In the genomic region with DNA sequence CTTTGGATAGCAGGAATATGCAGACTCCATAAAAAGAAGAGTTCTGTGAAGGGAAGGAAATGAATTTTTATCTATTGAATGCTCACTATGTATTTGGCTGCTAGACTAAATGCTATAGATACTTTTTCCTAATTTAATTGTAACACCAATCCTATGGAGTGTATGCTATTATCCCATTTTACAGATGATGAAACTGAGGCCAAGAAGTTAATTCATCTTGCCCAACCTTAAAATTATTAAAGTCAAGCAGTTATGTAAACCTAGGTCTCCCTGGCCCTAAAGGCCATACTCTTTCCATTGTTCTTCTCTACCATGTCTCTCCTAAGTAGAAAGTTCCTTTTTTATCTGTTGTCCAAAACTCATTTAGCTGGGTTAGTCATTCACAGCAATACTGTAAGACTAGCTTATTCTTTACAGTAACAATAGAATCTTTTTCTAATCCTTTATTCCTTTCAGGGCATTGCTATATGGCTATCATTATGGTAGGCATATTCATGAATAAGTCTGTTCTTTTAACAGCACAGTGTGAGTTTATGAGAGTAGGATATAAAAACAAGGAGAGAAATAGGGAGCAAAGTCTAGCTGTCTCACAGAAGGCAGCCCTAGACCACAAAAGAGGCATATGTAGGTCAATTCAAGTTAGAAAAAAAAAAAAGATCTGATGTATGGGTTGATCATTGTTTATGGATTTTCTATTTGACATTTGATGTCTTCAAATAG, we compare ENCODE assay signal across 27 cellular contexts. TPM values are rescaled to one million over a fixed set of nuclear protein-coding genes. Genes with fewer than 3 reads are reported as not detected.
A peak's percentile ranks its signal among the peaks of the same experiment; 100 is the strongest.
DNase-seq lines count a peak whose midpoint lies in the region; ATAC-seq, FAIRE-seq and TF ChIP-seq lines count a peak whose summit lies in the region.
"Had no signal": no experiment of that assay in that cellular context is flagged by ENCODE, and none has a peak within 500 bp of the region (broad histone marks: within the 10 kb centered on the region; RNA-seq: fewer than 3 reads in every experiment).

No MANE protein-coding gene starts in this region.

- H3K9me3 Mint-ChIP-seq in activated CD8-positive, alpha-beta T cell treated with anti-CD3 and anti-CD28 coated beads for 36 hours = no peaks in the 10 kb centered on the region
- no peaks in the 10 kb centered on the region for H3K9me3 Mint-ChIP-seq in stimulated activated naive CD8-positive, alpha-beta T cell treated with anti-CD3 and anti-CD28 coated beads, Interleukin-15, amount 100 ng/mL, for 72 hours
- H3K9me3 Mint-ChIP-seq: activated CD4-positive, alpha-beta memory T cell treated with anti-CD3 and anti-CD28 coated beads, Interleukin-2, amount 10 ng/mL, durations not matched to agents 7 days and 5 days; endodermal cell; IgD-negative memory B cell had no signal

- H3K27me3 ChIP-seq in HepG2 (ENCODE audit: control insufficient read depth in 1 of 2, insufficient read depth in 2 of 2, low read length in 2 of 2) (no peaks in the 10 kb centered on the region), right lobe of liver (no peaks in the 10 kb centered on the region)
- H3K27me3 ChIP-seq: heart left ventricle, SJCRH30, tibial artery had no signal

- H3K79me2 ChIP-seq in HepG2 (ENCODE audit: insufficient read depth, low read length) = peaks cover 30% of the 10 kb centered on the region

- H3K9ac ChIP-seq in HepG2 (ENCODE audit: insufficient read depth, low read depth, low read length) = no peak overlapping the region

- CTCF ChIA-PET in HepG2 (lab: Yijun Ruan, JAX; ENCODE audit: low intra/inter-chr PET ratio, low total read pairs) = no interaction called here
- CTCF ChIA-PET in activated CD8-positive, alpha-beta T cell treated with anti-CD3 and anti-CD28 coated beads for 36 hours (lab: Charles Lee) = interaction anchor here (0.8 to 1.6 kb wide), 3 partner anchors 12 to 50 kb away, joined by 3 to 6 read pairs (median 4); partner anchors contain the start of gene MAML2

- H3K4me3 Mint-ChIP-seq in activated CD8-positive, alpha-beta T cell treated with anti-CD3 and anti-CD28 coated beads for 36 hours = no peak overlapping the region
- peak overlapping the region; percentile 2 to 21 for H3K4me3 Mint-ChIP-seq in stimulated activated naive CD8-positive, alpha-beta T cell treated with anti-CD3 and anti-CD28 coated beads, Interleukin-15, amount 100 ng/mL, for 72 hours
- H3K4me3 Mint-ChIP-seq: activated CD4-positive, alpha-beta memory T cell treated with anti-CD3 and anti-CD28 coated beads, Interleukin-2, amount 10 ng/mL, durations not matched to agents 7 days and 5 days; endodermal cell had no signal

- no peak overlapping the region for H3K4me3 ChIP-seq in HepG2 (replicated peaks in 1 of 3; ENCODE audit: insufficient read depth in 1 of 3, low read depth in 2 of 3, low read length in 3 of 3)
- no peak overlapping the region for H3K4me3 ChIP-seq in right lobe of liver
- H3K4me3 ChIP-seq: A549, SJCRH30 had no signal

- BruUV-seq in HepG2 (replicated peaks; lab: Mats Ljungman, UMichigan) = no TSS peak

- TF ChIP-seq EP300 in HepG2 (IDR thresholded peaks at IDR 0.05; ENCODE audit: low read depth in 2 of 2, low read length in 2 of 2) (no peak), HepG2 (CRISPR knock-in tag; IDR thresholded peaks at IDR 0.05; ENCODE audit: borderline replicate concordance) (no peak)

- in situ Hi-C loops in HepG2 (cut with HindIII; ENCODE audit: extremely low pct_ligation_motif_present, low pct_unique_long_range_greater_than_20kb) = no loop called here

- H3K27ac Mint-ChIP-seq in activated CD8-positive, alpha-beta T cell treated with anti-CD3 and anti-CD28 coated beads for 36 hours = peak overlapping the region; percentile 77
- no peak overlapping the region for H3K27ac Mint-ChIP-seq in stimulated activated naive CD8-positive, alpha-beta T cell treated with anti-CD3 and anti-CD28 coated beads, Interleukin-15, amount 100 ng/mL, for 72 hours
- H3K27ac Mint-ChIP-seq: activated CD4-positive, alpha-beta memory T cell treated with anti-CD3 and anti-CD28 coated beads, Interleukin-2, amount 10 ng/mL, durations not matched to agents 7 days and 5 days; endodermal cell; IgD-negative memory B cell had no signal

- H2AFZ ChIP-seq in HepG2 (ENCODE audit: low read length) = no peak overlapping the region

- peaks cover 19% of the 10 kb centered on the region for H3K36me3 Mint-ChIP-seq in activated CD8-positive, alpha-beta T cell treated with anti-CD3 and anti-CD28 coated beads for 36 hours (ENCODE audit: low read depth)

- DNase-seq in HepG2 (ENCODE audit: low spot score) (no peak), right lobe of liver (no peak), foreskin melanocyte (peak; percentile 83), anterior cingulate cortex (lab: John Stamatoyannopoulos, UW) (no peak), NOMO-1 treated with DMSO at 0.1 percent for 48 hours (lab: John Stamatoyannopoulos, UW; ENCODE audit: unreplicated experiment) (no peak)
- no peak for DNase-seq in activated CD8-positive, alpha-beta T cell treated with anti-CD3 and anti-CD28 coated beads for 36 hours
- DNase-seq in stimulated activated naive CD8-positive, alpha-beta T cell treated with anti-CD3 and anti-CD28 coated beads, Interleukin-15, amount 100 ng/mL, for 72 hours = no peak
- DNase-seq: activated CD4-positive, alpha-beta memory T cell treated with anti-CD3 and anti-CD28 coated beads, Interleukin-2, amount 10 ng/mL, durations not matched to agents 7 days and 5 days; activated CD4-positive, CD25-positive, alpha-beta regulatory T cell treated with anti-CD3 and anti-CD28 coated beads, Interleukin-2, amount 50 U/mL, for 72 hours; activated gamma-delta T cell treated with Interleukin-2 at 50 U/mL for 16 hours; cortex of kidney; endodermal cell; foreskin fibroblast; H7; heart left ventricle; left cardiac atrium; NCI-H1092 treated with DMSO at 0.1 percent for 48 hours; NCI-H1930; NCI-H526 treated with DMSO at 0.1 percent for 48 hours; nucleus accumbens; SJCRH30; tibial artery had no signal

- intact Hi-C loops in HepG2 (cut with micrococcal nuclease; ENCODE audit: unreplicated experiment) (no loop called here), right lobe of liver (cut with DNase I) (no loop called here)
- intact Hi-C loops in activated CD8-positive, alpha-beta T cell treated with anti-CD3 and anti-CD28 coated beads for 36 hours (cut with micrococcal nuclease) = loop anchor here (2.0 kb wide), 1 partner anchor 46 kb away; no protein-coding TSS in a partner anchor

- H3K4me1 Mint-ChIP-seq in activated CD8-positive, alpha-beta T cell treated with anti-CD3 and anti-CD28 coated beads for 36 hours (ENCODE audit: low read depth) = peaks cover 84% of the 10 kb centered on the region
- peaks cover 83% of the 10 kb centered on the region for H3K4me1 Mint-ChIP-seq in stimulated activated naive CD8-positive, alpha-beta T cell treated with anti-CD3 and anti-CD28 coated beads, Interleukin-15, amount 100 ng/mL, for 72 hours

- H3K36me3 ChIP-seq in HepG2 (replicated peaks in 1 of 2; ENCODE audit: control insufficient read depth in 1 of 2, insufficient read depth in 2 of 2, low read length in 2 of 2) (peaks cover 0 to 12% of the 10 kb centered on the region in 2 experiments; a peak in 3 of 5 replicates), right lobe of liver (no peaks in the 10 kb centered on the region)
- H3K36me3 ChIP-seq: SJCRH30, tibial artery had no signal

- no peak for TF ChIP-seq RAD21 in HepG2 (CRISPR knock-in tag; IDR thresholded peaks at IDR 0.05)

- peaks cover 7% of the 10 kb centered on the region; the same call in 1 of the 2 replicates for H4K20me1 ChIP-seq in HepG2 (ENCODE audit: insufficient read depth, low read length)

- H3K27me3 Mint-ChIP-seq in activated CD8-positive, alpha-beta T cell treated with anti-CD3 and anti-CD28 coated beads for 36 hours = no peaks in the 10 kb centered on the region
- no peaks in the 10 kb centered on the region for H3K27me3 Mint-ChIP-seq in stimulated activated naive CD8-positive, alpha-beta T cell treated with anti-CD3 and anti-CD28 coated beads, Interleukin-15, amount 100 ng/mL, for 72 hours
- H3K27me3 Mint-ChIP-seq: activated CD4-positive, alpha-beta memory T cell treated with anti-CD3 and anti-CD28 coated beads, Interleukin-2, amount 10 ng/mL, durations not matched to agents 7 days and 5 days; IgD-negative memory B cell had no signal

- TF ChIP-seq CTCF in HepG2 (CRISPR knock-in tag; IDR thresholded peaks at IDR 0.05) (no peak), right lobe of liver (IDR thresholded peaks at IDR 0.05) (no peak)
- TF ChIP-seq CTCF in activated CD8-positive, alpha-beta T cell treated with anti-CD3 and anti-CD28 coated beads for 36 hours (IDR thresholded peaks at IDR 0.05) = no peak

- H3K9me3 ChIP-seq in HepG2 (ENCODE audit: low read length) = no peaks in the 10 kb centered on the region
- no peaks in the 10 kb centered on the region for H3K9me3 ChIP-seq in right lobe of liver
- H3K9me3 ChIP-seq: A549, heart left ventricle, SJCRH30, tibial artery had no signal

- H3K4me1 ChIP-seq in HepG2 (ENCODE audit: insufficient read depth, low read length) (peaks cover 30% of the 10 kb centered on the region), right lobe of liver (no peaks in the 10 kb centered on the region)
- H3K4me1 ChIP-seq: SJCRH30 had no signal

- no peak for ATAC-seq in HepG2
- ATAC-seq in right lobe of liver = no peak
- ATAC-seq in activated CD8-positive, alpha-beta T cell treated with anti-CD3 and anti-CD28 coated beads for 36 hours = no peak
- ATAC-seq in stimulated activated naive CD8-positive, alpha-beta T cell treated with anti-CD3 and anti-CD28 coated beads, Interleukin-15, amount 100 ng/mL, for 72 hours = no peak
- no peak for ATAC-seq in HG03460 (IDR thresholded peaks at IDR 0.05; ENCODE audit: unreplicated experiment)
- ATAC-seq: A549, esophagus mucosa, heart left ventricle, left cardiac atrium had no signal

- POLR2A ChIA-PET in HepG2 (lab: Yijun Ruan, JAX) = no interaction called here
- POLR2A ChIA-PET in activated CD8-positive, alpha-beta T cell treated with anti-CD3 and anti-CD28 coated beads for 36 hours (lab: Charles Lee) = interaction anchor here (0.6 kb wide), 1 partner anchor 52 kb away, joined by 3 read pairs; no protein-coding TSS in a partner anchor

- FAIRE-seq in HepG2 (lab: Jason Lieb, UNC) = no peak
- FAIRE-seq: A549, G401.6 had no signal

- no peak overlapping the region for H3K27ac ChIP-seq in HepG2 (ENCODE audit: extremely low read length, insufficient read depth, low read length)
- H3K27ac ChIP-seq in right lobe of liver = no peak overlapping the region
- H3K27ac ChIP-seq: A549, SJCRH30 had no signal

- no peak overlapping the region for H3K4me2 ChIP-seq in HepG2 (ENCODE audit: low read depth, low read length)
- H3K4me2 ChIP-seq: A549 had no signal

- TF ChIP-seq POLR2A in HepG2 (IDR thresholded peaks at IDR 0.05; ENCODE audit: insufficient read depth in 1 of 2, low read depth in 2 of 2, low read length in 2 of 2) (no peak), right lobe of liver (IDR thresholded peaks at IDR 0.05) (no peak)

RNA-seq across cellular contexts. Expression of gene MAML2, which starts 50.5 kb away (rescaled TPM):
- total RNA-seq in HepG2 (2016; rRNA removed; fragmentation: Illumina TruSeq; extraction: Trizol) = 2.3 and 2.9 TPM in 2 replicates
- total RNA-seq in HepG2 (2016; cell fraction: cytosol; rRNA removed; fragmentation: Illumina TruSeq; extraction: Trizol; ENCODE audit: low read depth) = 1.6 and 1.8 TPM in 2 replicates
- total RNA-seq in HepG2 (2016; cell fraction: insoluble cytoplasmic fraction; rRNA removed; fragmentation: Illumina TruSeq; extraction: Trizol) = 2.0 and 2.5 TPM in 2 replicates
- total RNA-seq in HepG2 (2016; cell fraction: membrane; rRNA removed; fragmentation: Illumina TruSeq; extraction: Trizol) = 1.9 and 2.0 TPM in 2 replicates
- total RNA-seq in HepG2 (2016; cell fraction: nucleus; rRNA removed; fragmentation: Illumina TruSeq; extraction: Trizol) = 5.7 and 6.2 TPM in 2 replicates
- 22.2 and 25.9 TPM in 2 replicates for polyA plus RNA-seq in HepG2 (2011; rRNA removed)
- 21.7 and 21.8 TPM in 2 replicates for polyA plus RNA-seq in HepG2 (2011; cell fraction: cytosol; rRNA removed)
- 16.4 and 23.7 TPM in 2 replicates for polyA plus RNA-seq in HepG2 (2011; cell fraction: nucleus; rRNA removed)
- polyA plus RNA-seq in HepG2 (2012) = 9.1 and 11.7 TPM in 2 replicates
- 0.03 and 0.08 TPM in 2 replicates for polyA plus RNA-seq in HepG2 (2016; cell fraction: cytosol; fragmentation: Illumina TruSeq; extraction: Trizol; ENCODE audit: low read depth)
- polyA plus RNA-seq in HepG2 (2016; cell fraction: insoluble cytoplasmic fraction; fragmentation: Illumina TruSeq; extraction: Trizol; ENCODE audit: low read depth) = 3.0 and 3.2 TPM in 2 replicates
- polyA plus RNA-seq in HepG2 (2016; cell fraction: membrane; fragmentation: Illumina TruSeq; extraction: Trizol; ENCODE audit: low read depth) = 0.23 TPM in 2 replicates
- polyA plus RNA-seq in HepG2 (2016; cell fraction: nucleus; fragmentation: Illumina TruSeq; extraction: Trizol; ENCODE audit: insufficient read depth, low read depth) = 2.7 and 3.2 TPM in 2 replicates
- polyA minus RNA-seq in HepG2 (2011; rRNA and poly(A)+ RNA removed; ENCODE audit: low replicate concordance) = 2.5 and 40.0 TPM in 2 replicates
- polyA minus RNA-seq in HepG2 (2011; cell fraction: cytosol; rRNA and poly(A)+ RNA removed) = 21.3 and 22.0 TPM in 2 replicates
- 70.5 and 75.7 TPM in 2 replicates for polyA minus RNA-seq in HepG2 (2011; cell fraction: nucleus; rRNA and poly(A)+ RNA removed)
- 1 to 10 TPM in 5 of 6 experiments, under 1 TPM in 1; 0.92 to 2.3 (median 1.9) TPM for total RNA-seq in right lobe of liver
- total RNA-seq in activated CD8-positive, alpha-beta T cell treated with anti-CD3 and anti-CD28 coated beads for 36 hours = 10 to 100 TPM; 11.8 to 12.5 TPM
